ENCODE assay signal across 9 cellular contexts in genomic region chr10:103491729-103492364, GRCh38. TPM values are rescaled to one million over a fixed set of nuclear protein-coding genes. Genes with fewer than 3 reads are reported as not detected.
DNase-seq lines count a peak whose midpoint lies in the region; ATAC-seq and TF ChIP-seq lines count a peak whose summit lies in the region.
"Had no signal": no experiment of that assay in that cellular context is flagged by ENCODE, and none has a peak within 500 bp of the region (broad histone marks: within the 10 kb centered on the region; RNA-seq: fewer than 3 reads in every experiment).

No MANE protein-coding gene starts in this region.

- POLR2A ChIA-PET in Panc1 (lab: Charles Lee) = no interaction called here

- H3K4me1 ChIP-seq in Panc1 (ENCODE audit: control insufficient read depth, insufficient read depth, low read length) = peaks cover 8% of the 10 kb centered on the region; the same call in 1 of the 2 replicates

- H3K9me3 ChIP-seq in Panc1 (ENCODE audit: control insufficient read depth, insufficient read depth, low read depth, low read length) = no peaks in the 10 kb centered on the region

- in situ Hi-C loops in Panc1 (cut with HindIII; ENCODE audit: low pct_unique_long_range_greater_than_20kb, low sequenced_read_pairs) = no loop called here

- ATAC-seq in Panc1 = peak; percentile 47
- ATAC-seq in GM19395 (IDR thresholded peaks at IDR 0.05; ENCODE audit: unreplicated experiment) = no peak

- no peak for TF ChIP-seq CTCF in Panc1 (IDR thresholded peaks at IDR 0.05)

- peaks cover 26% of the 10 kb centered on the region for H3K27me3 ChIP-seq in Panc1 (ENCODE audit: control insufficient read depth, insufficient read depth, low read length)

- H3K4me3 ChIP-seq in Panc1 (ENCODE audit: low read depth in 2 of 2, low read length in 2 of 2) = no peak overlapping the region

- H3K27ac ChIP-seq in Panc1 (ENCODE audit: low read length) = no peak overlapping the region

- H3K36me3 ChIP-seq in Panc1 (ENCODE audit: control insufficient read depth, insufficient read depth, low read length) = no peaks in the 10 kb centered on the region

- CTCF ChIA-PET in Panc1 (lab: Charles Lee) = interaction anchor here (0.6 kb wide), 2 partner anchors 10 to 235 kb away, joined by 3 to 5 read pairs; no protein-coding TSS in a partner anchor

- DNase-seq in GM03348 (ENCODE audit: low spot score) (peak; percentile 93), Panc1 (ENCODE audit: low read depth, low spot score) (peak; percentile 20), fibroblast of gingiva (ENCODE audit: low read depth) (peak; percentile 80), pulmonary artery endothelial cell (ENCODE audit: low read depth, low spot score) (peak; percentile 35), NK-92 (lab: John Stamatoyannopoulos, UW; ENCODE audit: unreplicated experiment) (no peak), NCI-H2107 (lab: John Stamatoyannopoulos, UW) (no peak), NOMO-1 (lab: John Stamatoyannopoulos, UW; ENCODE audit: unreplicated experiment in 2 of 2) (no peak)

- BruUV-seq in Panc1 (replicated peaks; lab: Mats Ljungman, UMichigan) = no TSS peak

- intact Hi-C loops in Panc1 (cut with micrococcal nuclease; ENCODE audit: unreplicated experiment) = no loop called here

RNA-seq across cellular contexts. Expression of gene NEURL1, which starts 1.7 kb away (rescaled TPM):
- total RNA-seq in Panc1 (2021; ENCODE audit: unreplicated experiment) (0.10 TPM), pulmonary artery endothelial cell (0.11 and 0.20 TPM in 2 replicates)
- 0.84 TPM for polyA plus RNA-seq in Panc1 (2012; ENCODE audit: insufficient read length)

RNA-seq across cellular contexts. Expression of gene CALHM3, which starts 12.8 kb away (rescaled TPM):
- total RNA-seq in Panc1 (2021; ENCODE audit: unreplicated experiment) = not detected
- not detected for polyA plus RNA-seq in Panc1 (2012; ENCODE audit: insufficient read length)
- total RNA-seq in pulmonary artery endothelial cell = not detected in 2 replicates
- total RNA-seq: OCI-LY7 had no signal

RNA-seq across cellular contexts. Expression of gene CALHM1, which starts 33.1 kb away (rescaled TPM):
- total RNA-seq in Panc1 (2021; ENCODE audit: unreplicated experiment) = not detected
- polyA plus RNA-seq in Panc1 (2012; ENCODE audit: insufficient read length) = not detected
- total RNA-seq in pulmonary artery endothelial cell = not detected in 2 replicates

RNA-seq across cellular contexts. Expression of gene CALHM2, which starts 39.7 kb away (rescaled TPM):
- total RNA-seq in Panc1 (2021; ENCODE audit: unreplicated experiment) (5.9 TPM), pulmonary artery endothelial cell (9.6 and 15.7 TPM in 2 replicates)
- 9.9 TPM for polyA plus RNA-seq in Panc1 (2012; ENCODE audit: insufficient read length)
- total RNA-seq: OCI-LY7 had no signal

Comparison
In these comparisons a context has a peak if more than half of its experiments do, and no peak if none do; other contexts are left out.
1. DNase-seq: peak in GM03348 (single experiment), Panc1 (single experiment), fibroblast of gingiva (single experiment) and pulmonary artery endothelial cell (single experiment); none in NK-92 (single experiment), NCI-H2107 (single experiment) and NOMO-1 (0 of 2).